In genomic region chr19:2061093-2061935, GRCh38 we compare ENCODE assay signal across 8 cellular contexts. TPM values are rescaled to one million over a fixed set of nuclear protein-coding genes. Genes with fewer than 3 reads are reported as not detected.
DNase-seq lines count a peak whose midpoint lies in the region; ATAC-seq and TF ChIP-seq lines count a peak whose summit lies in the region.

No MANE protein-coding gene starts in this region.

- peak; percentile 92 for DNase-seq in DMS53 treated with DMSO at 0.1 percent for 48 hours (lab: John Stamatoyannopoulos, UW; ENCODE audit: unreplicated experiment)
- peak; percentile 99 for DNase-seq in KG1 (lab: John Stamatoyannopoulos, UW)
- DNase-seq in activated T-cell treated with anti-CD3 and anti-CD28 coated beads, Interleukin-2, amount 50 U/mL, for 48 hours: peak; percentile 99
- peak; percentile 100 for DNase-seq in esophagus muscularis mucosa (ENCODE audit: extremely low spot score)
- DNase-seq in stimulated activated CD8-positive, alpha-beta memory T cell treated with anti-CD3 and anti-CD28 coated beads, Interleukin-7, amount 100 ng/mL, for 24 hours (ENCODE audit: low read depth): peak; percentile 98

- no peak for TF ChIP-seq CTCF in esophagus muscularis mucosa (IDR thresholded peaks at IDR 0.05)

- peaks cover 47 to 82% (median 75%) of the 10 kb centered on the region in 4 donors for H3K4me1 ChIP-seq in esophagus muscularis mucosa
- H3K4me1 ChIP-seq in muscle layer of duodenum (ENCODE audit: control insufficient read depth in 1 of 2, insufficient read depth in 2 of 2, low read length in 2 of 2): peaks cover 11 to 57% of the 10 kb centered on the region in 2 donors

- under 1% methylated on average over 18 of the region's 83 CpGs for WGBS in esophagus muscularis mucosa

- H3K9me3 ChIP-seq in esophagus muscularis mucosa: no peaks in the 10 kb centered on the region
- H3K9me3 ChIP-seq in muscle layer of duodenum (ENCODE audit: control insufficient read depth in 1 of 2, low read length in 2 of 2): no peaks in the 10 kb centered on the region

- H3K27ac ChIP-seq in esophagus muscularis mucosa (replicated peaks in 1 of 4) (peak overlapping the region; percentile 99 to 100 (median 100)), muscle layer of duodenum (ENCODE audit: low read length) (peak overlapping the region; percentile 95)

- no peaks in the 10 kb centered on the region for H3K36me3 ChIP-seq in esophagus muscularis mucosa
- peaks cover 0 to 3% of the 10 kb centered on the region in 2 donors for H3K36me3 ChIP-seq in muscle layer of duodenum (ENCODE audit: control insufficient read depth in 1 of 2, insufficient read depth in 2 of 2, low read length in 2 of 2)

- TF ChIP-seq EP300 in esophagus muscularis mucosa (IDR thresholded peaks at IDR 0.05): no peak

- TF ChIP-seq POLR2A in esophagus muscularis mucosa (IDR thresholded peaks at IDR 0.05; ENCODE audit: low read depth): peak; percentile 96

- H3K4me3 ChIP-seq in esophagus muscularis mucosa (peak overlapping the region; percentile 73 to 82 (median 78)), muscle layer of duodenum (ENCODE audit: low read depth in 1 of 2, low read length in 2 of 2) (peak overlapping the region; percentile 80 to 89)

- intact Hi-C loops in esophagus muscularis mucosa (cut with DNase I): no loop called here

- H3K27me3 ChIP-seq in esophagus muscularis mucosa (no peaks in the 10 kb centered on the region), muscle layer of duodenum (ENCODE audit: low read depth, low read length) (no peaks in the 10 kb centered on the region)

- peak; percentile 75 for ATAC-seq in GM21723 (IDR thresholded peaks at IDR 0.05; ENCODE audit: unreplicated experiment)

TF ChIP-seq in PFSK-1, 5 proteins besides CTCF, POLR2A, EP300 and RAD21:
- TF ChIP-seq TAF1 (IDR thresholded peaks at IDR 0.05; ENCODE audit: borderline replicate concordance, insufficient read depth, low read length) (peak; percentile 77; the same call in 1 of the 2 replicates), POLR2AphosphoS5 (IDR thresholded peaks at IDR 0.05; ENCODE audit: low read depth, low read length) (peak; percentile 56; the same call in 1 of the 2 replicates), FOXP2 (optimal IDR thresholded peaks at IDR 0.05; ENCODE audit: borderline replicate concordance, extremely low read depth, extremely low read length, insufficient read depth) (peak; percentile 47), REST (IDR thresholded peaks at IDR 0.05; ENCODE audit: insufficient read depth in 1 of 2, low read depth in 2 of 2, low read length in 2 of 2) (0 out of 4 replicates have a peak, but pooled peaks of 1 of the 2 experiments have one; percentile 30), SIN3A (IDR thresholded peaks at IDR 0.05; ENCODE audit: borderline replicate concordance, insufficient read depth, low read length) (no peak)

RNA-seq across cellular contexts. Expression of gene MKNK2, which starts 10.3 kb away (rescaled TPM):
- 257 TPM for polyA plus RNA-seq in PFSK-1 (2012; ENCODE audit: insufficient read length, low read depth)
- total RNA-seq in esophagus muscularis mucosa: 100 to 1,000 TPM; 113 to 267 (median 193) TPM

RNA-seq across cellular contexts. Expression of gene MOB3A, which starts 34.8 kb away (rescaled TPM):
- polyA plus RNA-seq in PFSK-1 (2012; ENCODE audit: insufficient read length, low read depth): 24.1 TPM
- total RNA-seq in esophagus muscularis mucosa: 10 to 100 TPM; 43.6 to 85.2 (median 56.3) TPM

RNA-seq across cellular contexts. Expression of gene IZUMO4, which starts 35.4 kb away (rescaled TPM):
- polyA plus RNA-seq in PFSK-1 (2012; ENCODE audit: insufficient read length, low read depth): 1.9 TPM
- 1 to 10 TPM; 1.9 to 6.0 (median 3.9) TPM for total RNA-seq in esophagus muscularis mucosa

RNA-seq across cellular contexts. Expression of gene BTBD2, which starts 45.8 kb away (rescaled TPM):
- 195 TPM for polyA plus RNA-seq in PFSK-1 (2012; ENCODE audit: insufficient read length, low read depth)
- 100 to 1,000 TPM in 1 of 4 donors, 10 to 100 TPM in 3; 52.8 to 137 (median 77.1) TPM for total RNA-seq in esophagus muscularis mucosa

Comparison
In these comparisons a context has a peak if more than half of its experiments do, and no peak if none do; other contexts are left out.
1. Peak in every context shown above with its lines: DNase-seq, ATAC-seq, H3K4me3 ChIP-seq and H3K27ac ChIP-seq.